Comparison of ENCODE assay signal across 6 cellular contexts in genomic region chr3:54608041-54608440, GRCh38.
"Had no signal": no experiment of that assay in that cellular context is flagged by ENCODE, and none has a peak within 500 bp of the region (broad histone marks: within the 10 kb centered on the region; RNA-seq: fewer than 3 reads in every experiment).

No MANE protein-coding gene starts in this region.

- H3K27ac ChIP-seq: HL-60, KMS-11 had no signal

- H3K4me3 ChIP-seq: K562 had no signal

- DNase-seq: IMR-90, KBM-7, KG1 had no signal
